In genomic region chr19:16386619-16387240, GRCh38 we compare ENCODE assay signal across 8 cellular contexts.
DNase-seq lines count a peak whose midpoint lies in the region; ATAC-seq and TF ChIP-seq lines count a peak whose summit lies in the region.

No MANE protein-coding gene starts in this region.

- POLR2A ChIA-PET in PC-9 (lab: Charles Lee; ENCODE audit: unreplicated experiment) = no interaction called here

- H4K91ac ChIP-seq in H9 (ENCODE audit: insufficient read length, low read depth, low read length) = no peak overlapping the region

- no peaks in the 10 kb centered on the region for H3K27me3 ChIP-seq in CD4-positive, CD25-positive, alpha-beta regulatory T cell (ENCODE audit: control insufficient read depth, insufficient read depth, low read length)
- no peaks in the 10 kb centered on the region for H3K27me3 ChIP-seq in H9 (ENCODE audit: insufficient read depth, low read length)
- H3K27me3 ChIP-seq in PC-9 (ENCODE audit: insufficient read depth, low read depth) = no peaks in the 10 kb centered on the region
- no peaks in the 10 kb centered on the region for H3K27me3 ChIP-seq in psoas muscle (ENCODE audit: insufficient read depth in 3 of 3, low read length in 2 of 3)

- no TSS peak for BruUV-seq in PC-9 (replicated peaks; lab: Mats Ljungman, UMichigan)

- H3K9me2 ChIP-seq in PC-9 (ENCODE audit: insufficient read depth) = no peaks in the 10 kb centered on the region

- H3K4me1 Mint-ChIP-seq in CD4-positive, CD25-positive, alpha-beta regulatory T cell = peaks cover 22 to 48% (median 33%) of the 10 kb centered on the region in 4 donors
- no peaks in the 10 kb centered on the region for H3K4me1 Mint-ChIP-seq in H9

- H4K8ac ChIP-seq in H9 (replicated peaks; ENCODE audit: insufficient read length, low read depth, low read length) = no peak overlapping the region

- no peaks in the 10 kb centered on the region for H3K79me1 ChIP-seq in H9 (ENCODE audit: insufficient read depth, low read depth, low read length, poor library complexity, severe bottlenecking)

- no peaks in the 10 kb centered on the region for H4K20me1 ChIP-seq in H9 (ENCODE audit: control insufficient read depth, insufficient read depth, insufficient read length)
- H4K20me1 ChIP-seq in PC-9 (ENCODE audit: insufficient read depth) = 0 out of 2 replicates have a peak, but pooled peaks cover 4% of the 10 kb centered on the region

- no peak overlapping the region for H3K27ac ChIP-seq in CD4-positive, CD25-positive, alpha-beta regulatory T cell (ENCODE audit: insufficient read depth, low read length, poor library complexity, severe bottlenecking)
- H3K27ac ChIP-seq in H9 (ENCODE audit: insufficient read length, low read depth, low read length) (no peak overlapping the region), PC-9 (no peak overlapping the region), psoas muscle (no peak overlapping the region)

- H2AFZ ChIP-seq in H9 (ENCODE audit: low read length) (no peak overlapping the region), PC-9 (no peak overlapping the region)

- peaks cover 50% of the 10 kb centered on the region for H3K36me3 Mint-ChIP-seq in CD4-positive, CD25-positive, alpha-beta regulatory T cell
- peaks cover 40 to 56% (median 55%) of the 10 kb centered on the region in 3 experiments for H3K36me3 Mint-ChIP-seq in H9 (ENCODE audit: insufficient read depth in 1 of 3, low read depth in 3 of 3)
- H3K36me3 Mint-ChIP-seq in activated naive CD4-positive, alpha-beta T cell treated with anti-CD3 and anti-CD28 coated beads, Interleukin-2, amount 50 U/mL, for 72 hours = peaks cover 51 to 55% of the 10 kb centered on the region in 2 donors

- H3K4me3 ChIP-seq in CD4-positive, CD25-positive, alpha-beta regulatory T cell (ENCODE audit: low read depth, low read length) = no peak overlapping the region
- H3K4me3 ChIP-seq in PC-9 (no peak overlapping the region), psoas muscle (no peak overlapping the region)

- no peak overlapping the region for H3K14ac ChIP-seq in H9 (ENCODE audit: insufficient read depth, low read length)

- peaks cover 48% of the 10 kb centered on the region for H3K36me3 ChIP-seq in CD4-positive, CD25-positive, alpha-beta regulatory T cell (ENCODE audit: control insufficient read depth, insufficient read depth, low read length)
- H3K36me3 ChIP-seq in PC-9 (ENCODE audit: low read depth) (peaks cover 27% of the 10 kb centered on the region), psoas muscle (ENCODE audit: insufficient read depth in 1 of 2, low read depth in 1 of 2) (peaks cover 5 to 56% of the 10 kb centered on the region in 2 donors)

- H2BK20ac ChIP-seq in H9 (ENCODE audit: low read depth, low read length, poor library complexity, severe bottlenecking) = no peak overlapping the region

- H3K23me2 ChIP-seq in H9 (ENCODE audit: insufficient read length, low read depth, low read length, poor library complexity, severe bottlenecking) = no peaks in the 10 kb centered on the region

- peaks cover 0 to 8% (median 0%) of the 10 kb centered on the region in 7 donors for H3K9me3 Mint-ChIP-seq in CD4-positive, CD25-positive, alpha-beta regulatory T cell
- H3K9me3 Mint-ChIP-seq in H9 = peaks cover 2% of the 10 kb centered on the region in 2 experiments; a peak in 1 of 5 replicates
- H3K9me3 Mint-ChIP-seq in activated naive CD4-positive, alpha-beta T cell treated with anti-CD3 and anti-CD28 coated beads, Interleukin-2, amount 50 U/mL, for 72 hours = peaks cover 7 to 12% of the 10 kb centered on the region in 2 donors

- H3K79me2 ChIP-seq in H9 (ENCODE audit: insufficient read depth, low read length) (no peaks in the 10 kb centered on the region), PC-9 (ENCODE audit: low read depth) (no peaks in the 10 kb centered on the region)

- H3K4me2 ChIP-seq in H9 (ENCODE audit: insufficient read depth, insufficient read length, low read length) (no peak overlapping the region), PC-9 (no peak overlapping the region)

- H3K27me3 Mint-ChIP-seq in CD4-positive, CD25-positive, alpha-beta regulatory T cell = no peaks in the 10 kb centered on the region
- no peaks in the 10 kb centered on the region for H3K27me3 Mint-ChIP-seq in H9 (ENCODE audit: low read depth)

- intact Hi-C loops in PC-9 (cut with micrococcal nuclease; ENCODE audit: unreplicated experiment) = loop anchor here (2.0 kb wide), 1 partner anchor 346 kb away; no protein-coding TSS in a partner anchor
- intact Hi-C loops in Right ventricle myocardium inferior (cut with DNase I) = loop anchor here (10.0 kb wide), 1 partner anchor 312 kb away; the partner anchor contains the start of gene TPM4
- intact Hi-C loops in psoas muscle (cut with DNase I) = no loop called here

- no peak overlapping the region for H3K56ac ChIP-seq in H9 (ENCODE audit: insufficient read length, low read depth, low read length)

- peaks cover 15% of the 10 kb centered on the region; the same call in 1 of the 2 replicates for H3F3A ChIP-seq in PC-9 (ENCODE audit: insufficient read depth, low read depth)

- peaks cover 0 to 3% of the 10 kb centered on the region in 2 experiments for H3K9me3 ChIP-seq in CD4-positive, CD25-positive, alpha-beta regulatory T cell (ENCODE audit: control insufficient read depth in 2 of 2, low read length in 2 of 2)
- no peaks in the 10 kb centered on the region for H3K9me3 ChIP-seq in H9 (ENCODE audit: control insufficient read depth, low read depth, low read length)
- H3K9me3 ChIP-seq in PC-9 (ENCODE audit: insufficient read depth, low read depth) = 0 out of 2 replicates have a peak, but pooled peaks cover 3% of the 10 kb centered on the region
- peaks cover 9% of the 10 kb centered on the region for H3K9me3 ChIP-seq in psoas muscle

- H3K4me3 Mint-ChIP-seq in CD4-positive, CD25-positive, alpha-beta regulatory T cell = peak overlapping the region in 1 of 4 donors; percentile 49
- H3K4me3 Mint-ChIP-seq in H9 = no peak overlapping the region

- H3K4ac ChIP-seq in H9 (ENCODE audit: low read depth, low read length) = no peak overlapping the region

- H2BK15ac ChIP-seq in H9 (ENCODE audit: low read depth, low read length) = no peak overlapping the region

- no peak overlapping the region for H2BK5ac ChIP-seq in H9 (ENCODE audit: insufficient read length, low read length)

- H2AK5ac ChIP-seq in H9 (ENCODE audit: insufficient read length, low read length) = no peak overlapping the region

- H3K18ac ChIP-seq in H9 (ENCODE audit: insufficient read length, low read depth, low read length) = no peak overlapping the region

- CTCF ChIA-PET in PC-9 (lab: Charles Lee) = interaction anchor here (0.6 to 1.1 kb wide), 3 partner anchors 139 to 345 kb away, joined by 3 to 9 read pairs (median 3); partner anchors contain the start of gene FAM32A

- WGBS in H9 (ENCODE audit: extremely low coverage, insufficient read length, low lambda C conversion rate) = no CpG with 5 or more reads among the region's 10 CpGs
- WGBS in psoas muscle, 3 donors = 67 to 79% (median 69%) methylated on average over 10 of the region's 10 CpGs

- no peak overlapping the region for H3K9ac ChIP-seq in H9 (ENCODE audit: extremely low read depth, insufficient read length, low read length)

- no peak overlapping the region for H3K23ac ChIP-seq in H9 (ENCODE audit: insufficient read length, low read depth, low read length)

- peak; percentile 50 to 86 (median 71) for DNase-seq in CD4-positive, CD25-positive, alpha-beta regulatory T cell
- peak; percentile 71 for DNase-seq in H9
- DNase-seq in PC-9 = peak in 1 of 2 experiments; percentile 40
- no peak for DNase-seq in activated naive CD4-positive, alpha-beta T cell treated with anti-CD3 and anti-CD28 coated beads, Interleukin-2, amount 50 U/mL, for 72 hours (ENCODE audit: low spot score in 2 of 2)
- DNase-seq in Right ventricle myocardium inferior (ENCODE audit: missing footprints) = peak; percentile 61
- DNase-seq in psoas muscle = peak in 1 of 2 donors; percentile 64

- peaks cover 28% of the 10 kb centered on the region for H3K4me1 ChIP-seq in CD4-positive, CD25-positive, alpha-beta regulatory T cell (ENCODE audit: control insufficient read depth, insufficient read depth, low read length, poor library complexity, severe bottlenecking)
- no peaks in the 10 kb centered on the region for H3K4me1 ChIP-seq in H9 (ENCODE audit: insufficient read depth, low read length)
- no peaks in the 10 kb centered on the region for H3K4me1 ChIP-seq in PC-9 (replicated peaks; ENCODE audit: insufficient read depth)
- peaks cover 34% of the 10 kb centered on the region for H3K4me1 ChIP-seq in psoas muscle

- H2BK12ac ChIP-seq in H9 (ENCODE audit: insufficient read length, low read depth, low read length) = no peak overlapping the region

- H3K27ac Mint-ChIP-seq in CD4-positive, CD25-positive, alpha-beta regulatory T cell = peak overlapping the region; percentile 26 to 70 (median 26)
- H3K27ac Mint-ChIP-seq in H9 = peak overlapping the region in 1 of 3 experiments; percentile 52; a peak in 1 of 7 replicates
- no peak overlapping the region for H3K27ac Mint-ChIP-seq in activated naive CD4-positive, alpha-beta T cell treated with anti-CD3 and anti-CD28 coated beads, Interleukin-2, amount 50 U/mL, for 72 hours

- H3T11ph ChIP-seq in H9 (ENCODE audit: low read length) = no peak overlapping the region

- peak; percentile 78 for TF ChIP-seq CTCF in H9 (conservative IDR thresholded peaks at IDR 0.05)
- TF ChIP-seq CTCF in PC-9 (conservative IDR thresholded peaks at IDR 0.05) = peak; percentile 77
- peak; percentile 70 for TF ChIP-seq CTCF in psoas muscle (IDR thresholded peaks at IDR 0.05)

- peak; percentile 65 to 84 for ATAC-seq in CD4-positive, CD25-positive, alpha-beta regulatory T cell (ENCODE audit: low read depth in 2 of 2)
- peak; percentile 46 to 67 for ATAC-seq in activated naive CD4-positive, alpha-beta T cell treated with anti-CD3 and anti-CD28 coated beads, Interleukin-2, amount 50 U/mL, for 72 hours
- no peak for ATAC-seq in Right ventricle myocardium inferior
- ATAC-seq in psoas muscle = no peak
- no peak for ATAC-seq in HG02973 (IDR thresholded peaks at IDR 0.05; ENCODE audit: unreplicated experiment)
- no peak for ATAC-seq in HG02678 (IDR thresholded peaks at IDR 0.05; ENCODE audit: unreplicated experiment)

- no peak overlapping the region for H4K5ac ChIP-seq in H9 (ENCODE audit: insufficient read length, low read depth, low read length)

- H2BK120ac ChIP-seq in H9 (ENCODE audit: low read depth, low read length, poor library complexity, severe bottlenecking) = no peak overlapping the region

Comparison
In these comparisons a context has a peak if more than half of its experiments do, and no peak if none do; other contexts are left out.
1. ATAC-seq: peak in CD4-positive, CD25-positive, alpha-beta regulatory T cell (2 of 2) and activated naive CD4-positive, alpha-beta T cell treated with anti-CD3 and anti-CD28 coated beads, Interleukin-2, amount 50 U/mL, for 72 hours (2 of 2); none in Right ventricle myocardium inferior (single experiment), psoas muscle (0 of 4), HG02973 (single experiment) and HG02678 (single experiment).
2. DNase-seq: peak in CD4-positive, CD25-positive, alpha-beta regulatory T cell (3 of 3), H9 (single experiment) and Right ventricle myocardium inferior (single experiment); none in activated naive CD4-positive, alpha-beta T cell treated with anti-CD3 and anti-CD28 coated beads, Interleukin-2, amount 50 U/mL, for 72 hours (0 of 2).
3. H3K27ac Mint-ChIP-seq: peak in CD4-positive, CD25-positive, alpha-beta regulatory T cell (3 of 3); none in activated naive CD4-positive, alpha-beta T cell treated with anti-CD3 and anti-CD28 coated beads, Interleukin-2, amount 50 U/mL, for 72 hours (0 of 2).
4. intact Hi-C loops: an anchor here in PC-9 (2.0 kb wide) and Right ventricle myocardium inferior (10.0 kb wide); none called in psoas muscle.
5. Peak in every context shown above with its lines, with median percentiles within 50 percentile points of each other: CTCF ChIP-seq.